Comparison of ENCODE assay signal across 14 cellular contexts in genomic region chr7:3294432-3295100, GRCh38. TPM values are rescaled to one million over a fixed set of nuclear protein-coding genes. Genes with fewer than 3 reads are reported as not detected.
DNase-seq lines count a peak whose midpoint lies in the region; FAIRE-seq and TF ChIP-seq lines count a peak whose summit lies in the region.
"Had no signal": no experiment of that assay in that cellular context is flagged by ENCODE, and none has a peak within 500 bp of the region (broad histone marks: within the 10 kb centered on the region; RNA-seq: fewer than 3 reads in every experiment).

No MANE protein-coding gene starts in this region.

- peaks cover 0 to 2% of the 10 kb centered on the region in 2 donors for H3K4me1 ChIP-seq in small intestine (ENCODE audit: control insufficient read depth in 2 of 2, insufficient read depth in 1 of 2, low read depth in 1 of 2, low read length in 1 of 2)
- H3K4me1 ChIP-seq: adrenal gland had no signal

- no peaks in the 10 kb centered on the region for H3K27me3 ChIP-seq in bronchial epithelial cell (ENCODE audit: control insufficient read depth, insufficient read depth, low read length)
- peaks cover 0 to 4% of the 10 kb centered on the region in 2 donors for H3K27me3 ChIP-seq in small intestine (ENCODE audit: control insufficient read depth in 2 of 2, insufficient read depth in 2 of 2, low read length in 2 of 2)
- H3K27me3 ChIP-seq: adrenal gland had no signal

- no peak overlapping the region for H3K27ac ChIP-seq in small intestine (ENCODE audit: low read depth in 1 of 2, low read length in 1 of 2)
- H3K27ac ChIP-seq: adrenal gland, C4-2B had no signal

- FAIRE-seq in bronchial epithelial cell (lab: Jason Lieb, UNC) (no peak), small intestine (lab: Jason Lieb, UNC) (no peak)
- FAIRE-seq: colon had no signal

- H3K4me3 ChIP-seq in bronchial epithelial cell (ENCODE audit: low read depth, low read length) (no peak overlapping the region), small intestine (ENCODE audit: low read depth in 1 of 2, low read length in 2 of 2) (no peak overlapping the region)
- H3K4me3 ChIP-seq: adrenal gland had no signal

- DNase-seq in NCI-H1092 treated with DMSO at 0.1 percent for 48 hours (lab: John Stamatoyannopoulos, UW) (peak; percentile 95), NCI-H2196 (lab: John Stamatoyannopoulos, UW; ENCODE audit: unreplicated experiment) (peak; percentile 83), bronchial epithelial cell (ENCODE audit: low read depth) (peak; percentile 22), small intestine (peak; percentile 90), retina (no peak)
- DNase-seq in stimulated activated CD4-positive, alpha-beta T cell treated with anti-CD3 and anti-CD28 coated beads, Interleukin-4, amount 100 ng/mL, for 4 hours, result no peak
- no peak for DNase-seq in stimulated activated CD4-positive, alpha-beta T cell treated with anti-CD3 and anti-CD28 coated beads, Interleukin-2, amount 100 ng/mL, for 48 hours
- DNase-seq: activated CD4-positive, alpha-beta T cell treated with anti-CD3 and anti-CD28 coated beads for 1 hour; activated T-cell treated with anti-CD3 and anti-CD28 coated beads, Interleukin-2, amount 50 U/mL, for 4 hours; Kasumi-1; T-cell had no signal

- 18 to 57% (median 29%) methylated on average over 10 of the region's 10 CpGs for WGBS in small intestine, 3 donors

- no peak for TF ChIP-seq CTCF in bronchial epithelial cell (IDR thresholded peaks at IDR 0.05; ENCODE audit: insufficient read depth, low read length, severe bottlenecking)

- H3K36me3 ChIP-seq in bronchial epithelial cell (ENCODE audit: control insufficient read depth, insufficient read depth, low read length), result no peaks in the 10 kb centered on the region
- no peaks in the 10 kb centered on the region for H3K36me3 ChIP-seq in small intestine (ENCODE audit: control insufficient read depth in 2 of 2, insufficient read depth in 2 of 2, low read length in 2 of 2)
- H3K36me3 ChIP-seq: adrenal gland had no signal

- no peaks in the 10 kb centered on the region for H3K9me3 ChIP-seq in small intestine (ENCODE audit: control insufficient read depth, low read depth)
- H3K9me3 ChIP-seq: adrenal gland had no signal

RNA-seq across cellular contexts. Expression of gene SDK1, which starts 6.5 kb away (rescaled TPM):
- total RNA-seq in bronchial epithelial cell, result 0.26 and 0.51 TPM in 2 replicates
- 1 to 10 TPM in 1 of 3 donors, under 1 TPM in 1, not detected in 1; 0.27 to 2.1 TPM for polyA plus RNA-seq in small intestine

Comparison
In these comparisons a context has a peak if more than half of its experiments do, and no peak if none do; other contexts are left out.
1. DNase-seq: peak in NCI-H1092 treated with DMSO at 0.1 percent for 48 hours (single experiment), NCI-H2196 (single experiment), bronchial epithelial cell (single experiment) and small intestine (single experiment); none in stimulated activated CD4-positive, alpha-beta T cell treated with anti-CD3 and anti-CD28 coated beads, Interleukin-4, amount 100 ng/mL, for 4 hours (0 of 2), stimulated activated CD4-positive, alpha-beta T cell treated with anti-CD3 and anti-CD28 coated beads, Interleukin-2, amount 100 ng/mL, for 48 hours (0 of 2) and retina (single experiment).